1 cellular context compared by ENCODE assay signal in the genomic region with DNA sequence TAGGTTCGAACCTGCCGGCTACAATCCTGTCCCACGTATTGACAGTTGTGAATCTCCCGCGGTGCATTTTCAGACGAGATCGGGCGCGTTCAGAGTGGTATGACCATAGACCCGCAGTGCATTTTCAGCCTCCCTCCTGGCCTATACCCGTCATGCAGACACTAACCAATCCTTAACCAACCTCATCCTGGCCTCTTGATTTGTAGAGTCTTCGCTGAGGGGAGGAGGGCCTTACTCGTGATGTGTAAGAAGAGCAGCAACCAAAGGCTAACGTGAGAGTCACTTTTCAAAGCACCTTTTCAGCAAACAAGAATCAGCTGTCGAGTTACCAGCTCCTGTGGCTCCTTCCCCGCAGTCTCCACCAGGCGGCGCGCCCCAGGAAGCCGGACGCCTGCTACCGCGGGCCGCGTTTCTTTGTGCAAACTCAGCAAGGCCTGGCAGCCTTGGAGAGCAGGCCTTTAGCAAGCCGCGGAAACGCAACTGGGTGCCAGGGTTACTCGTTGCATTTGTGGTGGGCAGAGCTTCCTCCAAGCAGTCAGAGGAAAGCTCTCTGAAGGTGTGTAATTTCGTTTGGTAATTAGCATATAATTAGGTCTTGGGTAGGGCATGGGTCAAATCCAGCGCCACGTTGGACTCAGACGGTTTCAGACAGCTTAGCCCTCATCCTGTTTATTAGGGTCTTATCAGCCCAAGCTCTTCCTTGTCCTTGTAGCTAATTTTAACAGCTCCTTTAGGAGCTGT.
TF ChIP-seq lines count a peak whose summit lies in the region.

No MANE protein-coding gene starts in this region.

TF ChIP-seq in GM12878, 131 proteins besides CTCF, POLR2A, EP300 and RAD21 (continued from another document and continues in another):
- TF ChIP-seq, protein P1, sequence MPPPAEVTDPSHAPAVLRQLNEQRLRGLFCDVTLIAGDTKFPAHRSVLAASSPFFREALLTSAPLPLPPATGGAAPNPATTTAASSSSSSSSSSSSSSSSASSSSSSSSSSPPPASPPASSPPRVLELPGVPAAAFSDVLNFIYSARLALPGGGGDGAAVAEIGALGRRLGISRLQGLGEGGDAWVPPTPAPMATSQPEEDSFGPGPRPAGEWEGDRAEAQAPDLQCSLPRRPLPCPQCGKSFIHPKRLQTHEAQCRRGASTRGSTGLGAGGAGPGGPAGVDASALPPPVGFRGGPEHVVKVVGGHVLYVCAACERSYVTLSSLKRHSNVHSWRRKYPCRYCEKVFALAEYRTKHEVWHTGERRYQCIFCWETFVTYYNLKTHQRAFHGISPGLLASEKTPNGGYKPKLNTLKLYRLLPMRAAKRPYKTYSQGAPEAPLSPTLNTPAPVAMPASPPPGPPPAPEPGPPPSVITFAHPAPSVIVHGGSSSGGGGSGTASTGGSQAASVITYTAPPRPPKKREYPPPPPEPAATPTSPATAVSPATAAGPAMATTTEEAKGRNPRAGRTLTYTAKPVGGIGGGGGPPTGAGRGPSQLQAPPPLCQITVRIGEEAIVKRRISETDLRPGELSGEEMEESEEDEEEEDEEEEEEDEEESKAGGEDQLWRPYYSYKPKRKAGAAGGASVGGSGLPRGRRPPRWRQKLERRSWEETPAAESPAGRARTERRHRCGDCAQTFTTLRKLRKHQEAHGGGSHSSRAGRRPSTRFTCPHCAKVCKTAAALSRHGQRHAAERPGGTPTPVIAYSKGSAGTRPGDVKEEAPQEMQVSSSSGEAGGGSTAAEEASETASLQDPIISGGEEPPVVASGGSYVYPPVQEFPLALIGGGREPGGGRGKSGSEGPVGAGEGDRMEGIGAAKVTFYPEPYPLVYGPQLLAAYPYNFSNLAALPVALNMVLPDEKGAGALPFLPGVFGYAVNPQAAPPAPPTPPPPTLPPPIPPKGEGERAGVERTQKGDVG (CRISPR knock-in tag; IDR thresholded peaks at IDR 0.05), result no peak
- TF ChIP-seq PBX3 (IDR thresholded peaks at IDR 0.05; ENCODE audit: insufficient replicate concordance, low read depth, low read length) (peak; percentile 45), E2F4 (IDR thresholded peaks at IDR 0.05; ENCODE audit: low read depth, low read length) (no peak), BHLHE40 (IDR thresholded peaks at IDR 0.05; ENCODE audit: borderline replicate concordance in 1 of 2, low read depth in 2 of 2, low read length in 1 of 2) (peak in 1 of 2 experiments; percentile 29; a peak in 1 of 4 replicates), TARDBP (IDR thresholded peaks at IDR 0.05; ENCODE audit: borderline replicate concordance) (no peak), RAD51 (IDR thresholded peaks at IDR 0.05) (no peak), PAX5 (IDR thresholded peaks at IDR 0.05; ENCODE audit: borderline replicate concordance, low read depth, low read length) (peak; percentile 26; the same call in 1 of the 2 replicates), TAF1 (IDR thresholded peaks at IDR 0.05; ENCODE audit: borderline replicate concordance, low read depth, low read length) (0 out of 2 replicates have a peak, but pooled peaks have one; percentile 22), NBN (IDR thresholded peaks at IDR 0.05) (peak; percentile 65; the same call in 1 of the 2 replicates), PAX8 (IDR thresholded peaks at IDR 0.05) (no peak), MLLT1 (IDR thresholded peaks at IDR 0.05) (peak; percentile 70), SMC3 (IDR thresholded peaks at IDR 0.05; ENCODE audit: borderline replicate concordance, low read length) (peak; percentile 89), CUX1 (IDR thresholded peaks at IDR 0.05; ENCODE audit: insufficient replicate concordance, low read depth, low read length) (no peak), MXI1 (IDR thresholded peaks at IDR 0.05; ENCODE audit: low read depth, low read length) (no peak), HCFC1 (IDR thresholded peaks at IDR 0.05; ENCODE audit: low read length) (no peak), FOXM1 (IDR thresholded peaks at IDR 0.05; ENCODE audit: low read depth, low read length) (no peak), SUZ12 (IDR thresholded peaks at IDR 0.05; ENCODE audit: unreplicated experiment) (no peak), HDAC2 (IDR thresholded peaks at IDR 0.05) (no peak), BRCA1 (IDR thresholded peaks at IDR 0.05; ENCODE audit: low read depth, low read length) (no peak), YY1 (IDR thresholded peaks at IDR 0.05; ENCODE audit: low read depth, low read length) (peak; percentile 83), ZNF24 (IDR thresholded peaks at IDR 0.05) (0 out of 2 replicates have a peak, but pooled peaks have one; percentile 19), MTA3 (IDR thresholded peaks at IDR 0.05; ENCODE audit: borderline replicate concordance, low read length) (no peak), NR2C2 (IDR thresholded peaks at IDR 0.05; ENCODE audit: borderline replicate concordance, control insufficient read depth, insufficient read length, low read depth) (no peak), POU2F2 (IDR thresholded peaks at IDR 0.05; ENCODE audit: borderline replicate concordance, low read depth, low read length) (no peak), TCF12 (IDR thresholded peaks at IDR 0.05; ENCODE audit: low read depth, low read length) (peak; percentile 59; the same call in 1 of the 2 replicates), CHD1 (IDR thresholded peaks at IDR 0.05; ENCODE audit: low read depth, low read length) (no peak), CBFB (IDR thresholded peaks at IDR 0.05; ENCODE audit: low read depth) (0 out of 2 replicates have a peak, but pooled peaks have one; percentile 39), NR2F1 (conservative IDR thresholded peaks at IDR 0.05) (no peak), NFIC (IDR thresholded peaks at IDR 0.05; ENCODE audit: low read depth, low read length) (no peak), YBX1 (IDR thresholded peaks at IDR 0.05) (no peak), RB1 (IDR thresholded peaks at IDR 0.05; ENCODE audit: borderline replicate concordance) (no peak), NFYA (IDR thresholded peaks at IDR 0.05; ENCODE audit: borderline replicate concordance, low read depth, low read length) (no peak)
- TF ChIP-seq, protein P2, sequence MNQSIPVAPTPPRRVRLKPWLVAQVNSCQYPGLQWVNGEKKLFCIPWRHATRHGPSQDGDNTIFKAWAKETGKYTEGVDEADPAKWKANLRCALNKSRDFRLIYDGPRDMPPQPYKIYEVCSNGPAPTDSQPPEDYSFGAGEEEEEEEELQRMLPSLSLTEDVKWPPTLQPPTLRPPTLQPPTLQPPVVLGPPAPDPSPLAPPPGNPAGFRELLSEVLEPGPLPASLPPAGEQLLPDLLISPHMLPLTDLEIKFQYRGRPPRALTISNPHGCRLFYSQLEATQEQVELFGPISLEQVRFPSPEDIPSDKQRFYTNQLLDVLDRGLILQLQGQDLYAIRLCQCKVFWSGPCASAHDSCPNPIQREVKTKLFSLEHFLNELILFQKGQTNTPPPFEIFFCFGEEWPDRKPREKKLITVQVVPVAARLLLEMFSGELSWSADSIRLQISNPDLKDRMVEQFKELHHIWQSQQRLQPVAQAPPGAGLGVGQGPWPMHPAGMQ (IDR thresholded peaks at IDR 0.05; ENCODE audit: borderline replicate concordance), result no peak
- TF ChIP-seq, protein P3, sequence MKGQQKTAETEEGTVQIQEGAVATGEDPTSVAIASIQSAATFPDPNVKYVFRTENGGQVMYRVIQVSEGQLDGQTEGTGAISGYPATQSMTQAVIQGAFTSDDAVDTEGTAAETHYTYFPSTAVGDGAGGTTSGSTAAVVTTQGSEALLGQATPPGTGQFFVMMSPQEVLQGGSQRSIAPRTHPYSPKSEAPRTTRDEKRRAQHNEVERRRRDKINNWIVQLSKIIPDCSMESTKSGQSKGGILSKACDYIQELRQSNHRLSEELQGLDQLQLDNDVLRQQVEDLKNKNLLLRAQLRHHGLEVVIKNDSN (IDR thresholded peaks at IDR 0.05; ENCODE audit: borderline replicate concordance, extremely low read length, insufficient read depth, low read depth, low read length), result no peak
- TF ChIP-seq, protein P4, sequence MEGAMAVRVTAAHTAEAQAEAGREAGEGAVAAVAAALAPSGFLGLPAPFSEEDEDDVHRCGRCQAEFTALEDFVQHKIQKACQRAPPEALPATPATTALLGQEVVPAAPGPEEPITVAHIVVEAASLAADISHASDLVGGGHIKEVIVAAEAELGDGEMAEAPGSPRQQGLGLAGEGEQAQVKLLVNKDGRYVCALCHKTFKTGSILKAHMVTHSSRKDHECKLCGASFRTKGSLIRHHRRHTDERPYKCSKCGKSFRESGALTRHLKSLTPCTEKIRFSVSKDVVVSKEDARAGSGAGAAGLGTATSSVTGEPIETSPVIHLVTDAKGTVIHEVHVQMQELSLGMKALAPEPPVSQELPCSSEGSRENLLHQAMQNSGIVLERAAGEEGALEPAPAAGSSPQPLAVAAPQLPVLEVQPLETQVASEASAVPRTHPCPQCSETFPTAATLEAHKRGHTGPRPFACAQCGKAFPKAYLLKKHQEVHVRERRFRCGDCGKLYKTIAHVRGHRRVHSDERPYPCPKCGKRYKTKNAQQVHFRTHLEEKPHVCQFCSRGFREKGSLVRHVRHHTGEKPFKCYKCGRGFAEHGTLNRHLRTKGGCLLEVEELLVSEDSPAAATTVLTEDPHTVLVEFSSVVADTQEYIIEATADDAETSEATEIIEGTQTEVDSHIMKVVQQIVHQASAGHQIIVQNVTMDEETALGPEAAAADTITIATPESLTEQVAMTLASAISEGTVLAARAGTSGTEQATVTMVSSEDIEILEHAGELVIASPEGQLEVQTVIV (IDR thresholded peaks at IDR 0.05; ENCODE audit: borderline replicate concordance, partially characterized antibody), result no peak
- TF ChIP-seq, protein P5, sequence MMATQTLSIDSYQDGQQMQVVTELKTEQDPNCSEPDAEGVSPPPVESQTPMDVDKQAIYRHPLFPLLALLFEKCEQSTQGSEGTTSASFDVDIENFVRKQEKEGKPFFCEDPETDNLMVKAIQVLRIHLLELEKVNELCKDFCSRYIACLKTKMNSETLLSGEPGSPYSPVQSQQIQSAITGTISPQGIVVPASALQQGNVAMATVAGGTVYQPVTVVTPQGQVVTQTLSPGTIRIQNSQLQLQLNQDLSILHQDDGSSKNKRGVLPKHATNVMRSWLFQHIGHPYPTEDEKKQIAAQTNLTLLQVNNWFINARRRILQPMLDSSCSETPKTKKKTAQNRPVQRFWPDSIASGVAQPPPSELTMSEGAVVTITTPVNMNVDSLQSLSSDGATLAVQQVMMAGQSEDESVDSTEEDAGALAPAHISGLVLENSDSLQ (IDR thresholded peaks at IDR 0.05), result no peak
